8 cellular contexts compared by ENCODE assay signal in genomic region chr22:29767289-29768051, GRCh38. TPM values are rescaled to one million over a fixed set of nuclear protein-coding genes. Genes with fewer than 3 reads are reported as not detected.
DNase-seq lines count a peak whose midpoint lies in the region; ATAC-seq and TF ChIP-seq lines count a peak whose summit lies in the region.

UQCR10 (plus strand) TSS chr22:29767369; CDS start chr22:29767399, 30 bp downstream.

- peaks cover 35% of the 10 kb centered on the region for H3K36me3 ChIP-seq in DOHH2 (ENCODE audit: control insufficient read depth, low read length)
- H3K36me3 ChIP-seq in GM23248 (ENCODE audit: low read depth): peaks cover 9% of the 10 kb centered on the region; the same call in 1 of the 2 replicates
- H3K36me3 ChIP-seq in neural progenitor cell: no peaks in the 10 kb centered on the region
- H3K36me3 ChIP-seq in stomach smooth muscle (ENCODE audit: control insufficient read depth in 2 of 2, insufficient read depth in 2 of 2, low read length in 2 of 2): peaks cover 13 to 14% of the 10 kb centered on the region in 2 donors

- peaks cover 11% of the 10 kb centered on the region for H3K36me3 Mint-ChIP-seq in neural progenitor cell

- H3K4me3 ChIP-seq in DOHH2 (ENCODE audit: low read length) (peak within 1 kb of the TSS; percentile 98), GM23248 (peak within 1 kb of the TSS; percentile 86), LNCaP clone FGC (ENCODE audit: low read depth, low read length) (peak within 1 kb of the TSS; percentile 85), neural progenitor cell (peak within 1 kb of the TSS; percentile 76), stomach smooth muscle (ENCODE audit: low read length in 2 of 2) (peak within 1 kb of the TSS; percentile 100)

- peak; percentile 95 for DNase-seq in GM23248
- DNase-seq in LNCaP clone FGC (ENCODE audit: low read depth): peak; percentile 59
- DNase-seq in SIG-M5 (lab: John Stamatoyannopoulos, UW): peak; percentile 31
- DNase-seq in activated gamma-delta T cell (lab: John Stamatoyannopoulos, UW): peak; percentile 91
- peak; percentile 78 to 90 for DNase-seq in foreskin keratinocyte
- peak; percentile 96 for DNase-seq in neural progenitor cell (ENCODE audit: low spot score)

- H3K4me1 Mint-ChIP-seq in neural progenitor cell: peaks cover 25% of the 10 kb centered on the region

- H4K20me1 ChIP-seq in DOHH2 (ENCODE audit: control insufficient read depth, insufficient read depth, low read depth, low read length) (no peaks in the 10 kb centered on the region; the same call in 1 of the 2 replicates), GM23248 (ENCODE audit: insufficient read depth) (no peaks in the 10 kb centered on the region), neural progenitor cell (ENCODE audit: low read depth) (peaks cover 4% of the 10 kb centered on the region)

- no peaks in the 10 kb centered on the region for H3K9me3 ChIP-seq in DOHH2 (ENCODE audit: control insufficient read depth, insufficient read depth, low read length)
- H3K9me3 ChIP-seq in GM23248 (ENCODE audit: low read depth): no peaks in the 10 kb centered on the region
- no peaks in the 10 kb centered on the region for H3K9me3 ChIP-seq in neural progenitor cell (ENCODE audit: low read depth)
- no peaks in the 10 kb centered on the region for H3K9me3 ChIP-seq in stomach smooth muscle (ENCODE audit: control insufficient read depth in 2 of 2, low read length in 2 of 2)

- peaks cover 8% of the 10 kb centered on the region for H3K27me3 Mint-ChIP-seq in neural progenitor cell (ENCODE audit: insufficient read depth, low read depth)

- H3K27ac Mint-ChIP-seq in neural progenitor cell: peak within 1 kb of the TSS; percentile 99

- H3K4me1 ChIP-seq in DOHH2 (ENCODE audit: control insufficient read depth, low read length): peaks cover 28% of the 10 kb centered on the region
- H3K4me1 ChIP-seq in GM23248 (ENCODE audit: insufficient read depth): peaks cover 11% of the 10 kb centered on the region
- no peaks in the 10 kb centered on the region for H3K4me1 ChIP-seq in foreskin keratinocyte
- peaks cover 6% of the 10 kb centered on the region for H3K4me1 ChIP-seq in neural progenitor cell
- peaks cover 28% of the 10 kb centered on the region for H3K4me1 ChIP-seq in stomach smooth muscle (ENCODE audit: control insufficient read depth, insufficient read depth, low read length)

- H3K9ac ChIP-seq in GM23248: peak within 1 kb of the TSS; percentile 92
- peak within 1 kb of the TSS; percentile 85 for H3K9ac ChIP-seq in neural progenitor cell
- peak within 1 kb of the TSS; percentile 99 to 100 for H3K9ac ChIP-seq in stomach smooth muscle (ENCODE audit: low read length in 2 of 2)

- no peaks in the 10 kb centered on the region for H3F3A ChIP-seq in DOHH2 (ENCODE audit: control insufficient read depth, insufficient read depth)
- H3F3A ChIP-seq in GM23248 (ENCODE audit: insufficient read depth): peaks cover 16% of the 10 kb centered on the region
- H3F3A ChIP-seq in neural progenitor cell (ENCODE audit: low read depth): peaks cover 11% of the 10 kb centered on the region

- no peak for TF ChIP-seq CTCF in DOHH2 (IDR thresholded peaks at IDR 0.05; ENCODE audit: low read depth, low read length, poor library complexity, severe bottlenecking)
- TF ChIP-seq CTCF in LNCaP clone FGC (IDR thresholded peaks at IDR 0.05; ENCODE audit: control insufficient read depth, extremely low read depth, insufficient read depth): no peak
- no peak for TF ChIP-seq CTCF in foreskin keratinocyte (conservative IDR thresholded peaks at IDR 0.05)
- TF ChIP-seq CTCF in neural progenitor cell (IDR thresholded peaks at IDR 0.05): no peak

- H3K27me3 ChIP-seq in DOHH2 (ENCODE audit: control insufficient read depth, low read length) (no peaks in the 10 kb centered on the region), GM23248 (replicated peaks; ENCODE audit: insufficient read depth) (no peaks in the 10 kb centered on the region), foreskin keratinocyte (no peaks in the 10 kb centered on the region), neural progenitor cell (no peaks in the 10 kb centered on the region), stomach smooth muscle (ENCODE audit: control insufficient read depth in 1 of 2, insufficient read depth in 2 of 2, low read length in 2 of 2) (no peaks in the 10 kb centered on the region)

- H3K4me3 Mint-ChIP-seq in neural progenitor cell: peak within 1 kb of the TSS; percentile 100

- peak within 1 kb of the TSS; percentile 66 for H3K4me2 ChIP-seq in DOHH2 (ENCODE audit: low read length)
- H3K4me2 ChIP-seq in GM23248 (ENCODE audit: unreplicated experiment): peak within 1 kb of the TSS; percentile 95
- peak within 1 kb of the TSS; percentile 85 for H3K4me2 ChIP-seq in neural progenitor cell

- peaks cover 45% of the 10 kb centered on the region for H3K79me2 ChIP-seq in DOHH2 (ENCODE audit: control insufficient read depth, low read length)
- peaks cover 47% of the 10 kb centered on the region for H3K79me2 ChIP-seq in GM23248 (ENCODE audit: insufficient read depth)
- H3K79me2 ChIP-seq in neural progenitor cell (ENCODE audit: low read depth): peaks cover 31% of the 10 kb centered on the region

- no peaks in the 10 kb centered on the region for H3K9me3 Mint-ChIP-seq in neural progenitor cell

- peak; percentile 71 for ATAC-seq in foreskin keratinocyte

- H3K9me2 ChIP-seq in DOHH2 (replicated peaks; ENCODE audit: control insufficient read depth, low read length) (no peaks in the 10 kb centered on the region), GM23248 (ENCODE audit: insufficient read depth) (no peaks in the 10 kb centered on the region)

- peak within 1 kb of the TSS; percentile 97 for H2AFZ ChIP-seq in GM23248
- peak within 1 kb of the TSS; percentile 100 for H2AFZ ChIP-seq in neural progenitor cell (replicated peaks)

- 14 to 15% methylated on average over 45 of the region's 45 CpGs for WGBS in GM23248 (ENCODE audit: low coverage in 1 of 2, low lambda C conversion rate in 2 of 2, missing lambda C conversion rate in 2 of 2), 2 experiments

- H3K27ac ChIP-seq in DOHH2 (ENCODE audit: low read depth, low read length): peak within 1 kb of the TSS; percentile 52
- H3K27ac ChIP-seq in GM23248: peak within 1 kb of the TSS; percentile 75
- H3K27ac ChIP-seq in foreskin keratinocyte: peak within 1 kb of the TSS; percentile 86
- peak within 1 kb of the TSS; percentile 92 for H3K27ac ChIP-seq in neural progenitor cell
- peak within 1 kb of the TSS; percentile 95 for H3K27ac ChIP-seq in stomach smooth muscle (ENCODE audit: low read length)

- in situ Hi-C loops in GM23248 (cut with MboI): no loop called here

RNA-seq across cellular contexts. Expression of gene UQCR10, which starts in this region (rescaled TPM):
- 39.7 and 45.0 TPM in 2 replicates for total RNA-seq in GM23248 (2014; rRNA removed; shearing (Covaris generic))
- polyA plus RNA-seq in GM23248 (2016; fragmentation: Nextera tagmentation; extraction: Ambion mirVana) (233 TPM in 2 replicates), foreskin keratinocyte (229 and 238 TPM in 2 replicates)
- total RNA-seq in foreskin keratinocyte (157 TPM in 2 replicates), neural progenitor cell (ENCODE audit: low replicate concordance) (48.7 and 57.5 TPM in 2 replicates)

Comparison
In these comparisons a context has a peak if more than half of its experiments do, and no peak if none do; other contexts are left out.
1. Peak in every context shown above with its lines: DNase-seq, ATAC-seq, H3K4me3 ChIP-seq and H3K27ac ChIP-seq.
2. DNase-seq: peak in every context shown above with its lines; median percentile 96 in neural progenitor cell; 95 in GM23248; 91 in activated gamma-delta T cell; 84 in foreskin keratinocyte; 59 in LNCaP clone FGC; 31 in SIG-M5.